In the genomic region with DNA sequence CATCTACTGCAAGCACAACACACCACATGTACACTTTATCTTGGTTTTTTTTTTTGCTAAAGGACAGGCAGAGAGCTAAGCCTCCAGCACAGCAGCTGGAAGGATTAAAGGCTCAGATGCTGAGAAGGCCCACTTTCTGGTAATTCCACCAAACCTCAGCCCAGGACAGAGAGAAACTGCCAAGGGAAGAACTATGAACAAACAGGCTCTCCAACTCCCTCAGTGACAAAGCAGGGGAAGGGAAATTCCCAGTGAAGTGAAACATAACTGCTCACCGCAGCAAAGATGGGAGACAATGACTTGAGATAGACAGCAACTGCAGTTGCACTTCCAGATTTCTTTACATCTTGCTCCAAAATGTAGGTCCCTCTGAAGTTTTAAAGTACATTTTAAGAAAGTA, we compare ENCODE assay signal across 11 cellular contexts. TPM values are rescaled to one million over a fixed set of nuclear protein-coding genes. Genes with fewer than 3 reads are reported as not detected.
A peak's percentile ranks its signal among the peaks of the same experiment; 100 is the strongest.
DNase-seq lines count a peak whose midpoint lies in the region; ATAC-seq and TF ChIP-seq lines count a peak whose summit lies in the region.
"Had no signal": no experiment of that assay in that cellular context is flagged by ENCODE, and none has a peak within 500 bp of the region (broad histone marks: within the 10 kb centered on the region; RNA-seq: fewer than 3 reads in every experiment).

No MANE protein-coding gene starts in this region.

- in situ Hi-C loops in G401 (cut with HindIII; ENCODE audit: low sequenced_read_pairs) (no loop called here), gastrocnemius medialis (cut with MboI; ENCODE audit: low sequenced_read_pairs in 4 of 4) (no loop called here)

- no peak overlapping the region for H3K27ac ChIP-seq in gastrocnemius medialis
- H3K27ac ChIP-seq: brain microvascular endothelial cell had no signal

- no peak for TF ChIP-seq CTCF in gastrocnemius medialis (IDR thresholded peaks at IDR 0.05 in 4 of 5, conservative IDR thresholded peaks at IDR 0.05 in 1 of 5)

- no peak for TF ChIP-seq POLR2A in gastrocnemius medialis (IDR thresholded peaks at IDR 0.05)

- intact Hi-C loops in gastrocnemius medialis (cut with DNase I; ENCODE audit: low total_unique reads): no loop called here

- H3K4me3 ChIP-seq in gastrocnemius medialis: no peak overlapping the region

- peak; percentile 64 for DNase-seq in ELF-1 (ENCODE audit: low read depth, low spot score)
- peak; percentile 65 for DNase-seq in astrocyte of the hippocampus (ENCODE audit: low read depth, low spot score)
- no peak for DNase-seq in activated gamma-delta T cell (lab: John Stamatoyannopoulos, UW)
- DNase-seq in G401 (ENCODE audit: low spot score): no peak
- DNase-seq in COR-L47 (lab: John Stamatoyannopoulos, UW): no peak
- no peak for DNase-seq in gastrocnemius medialis
- DNase-seq: BE2C, brain microvascular endothelial cell, NCI-H2171 treated with DMSO at 0.1 percent for 48 hours had no signal

- no peaks in the 10 kb centered on the region for H3K36me3 ChIP-seq in gastrocnemius medialis
- H3K36me3 ChIP-seq: BE2C, brain microvascular endothelial cell had no signal

- H3K4me1 ChIP-seq in gastrocnemius medialis: peaks cover 15 to 23% of the 10 kb centered on the region in 2 donors
- H3K4me1 ChIP-seq: BE2C had no signal

- ATAC-seq in GM19395 (IDR thresholded peaks at IDR 0.05; ENCODE audit: unreplicated experiment): peak; percentile 74
- peak; percentile 60 for ATAC-seq in HG03064 (IDR thresholded peaks at IDR 0.05; ENCODE audit: low read depth, unreplicated experiment)
- no peak for ATAC-seq in gastrocnemius medialis

- H3K9me3 ChIP-seq in gastrocnemius medialis: no peaks in the 10 kb centered on the region
- H3K9me3 ChIP-seq: BE2C had no signal

- peaks cover 34 to 38% (median 35%) of the 10 kb centered on the region in 3 donors for H3K27me3 ChIP-seq in gastrocnemius medialis

RNA-seq across cellular contexts. Expression of a gene that starts 4.8 kb away (rescaled TPM):
- total RNA-seq in G401 (2014; rRNA removed; shearing (Covaris generic)): 0.37 and 6.0 TPM in 2 replicates
- total RNA-seq in gastrocnemius medialis: 1 to 10 TPM in 1 of 4 donors, under 1 TPM in 2, not detected in 1; 0.11 to 2.9 (median 0.58) TPM

Comparison
In these comparisons a context has a peak if more than half of its experiments do, and no peak if none do; other contexts are left out.
1. DNase-seq: peak in ELF-1 (single experiment) and astrocyte of the hippocampus (single experiment); none in activated gamma-delta T cell (single experiment), G401 (single experiment), COR-L47 (single experiment) and gastrocnemius medialis (0 of 2).
2. ATAC-seq: peak in GM19395 (single experiment) and HG03064 (single experiment); none in gastrocnemius medialis (0 of 2).